ENCODE assay signal across 22 cellular contexts in the genomic region with DNA sequence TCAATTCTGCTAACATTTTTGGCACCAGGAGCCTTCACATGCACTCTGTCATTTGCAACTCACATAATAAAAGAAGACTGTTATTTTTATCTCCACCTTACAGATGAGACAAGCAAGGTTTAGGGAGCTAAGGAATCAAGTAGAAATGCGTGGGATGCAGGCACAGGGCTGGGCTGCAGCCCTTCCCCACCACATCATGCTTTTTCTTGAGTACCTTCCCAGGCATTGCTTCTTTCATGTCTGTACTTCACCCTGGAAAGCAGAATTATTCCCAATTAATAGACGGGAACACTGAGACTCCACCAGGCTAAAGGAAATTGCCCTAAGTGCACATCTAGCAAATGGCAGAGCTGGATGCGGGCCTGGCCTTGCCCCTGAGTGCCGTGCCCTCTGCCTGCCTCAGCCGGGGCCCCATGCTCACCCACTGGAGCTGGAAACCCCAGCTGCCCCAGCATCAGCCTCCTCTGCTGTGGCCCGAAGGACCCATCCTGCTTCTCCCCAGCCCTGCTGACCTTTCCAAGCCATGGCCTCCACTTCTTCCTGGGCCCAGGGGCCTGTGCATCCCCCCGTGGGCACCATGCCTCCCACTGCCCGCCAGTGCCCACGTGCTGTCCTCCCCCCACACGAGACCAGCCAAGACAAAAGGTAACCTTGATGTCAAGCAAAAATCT.
DNase-seq lines count a peak whose midpoint lies in the region; ATAC-seq and TF ChIP-seq lines count a peak whose summit lies in the region.
"Had no signal": no experiment of that assay in that cellular context is flagged by ENCODE, and none has a peak within 500 bp of the region (broad histone marks: within the 10 kb centered on the region; RNA-seq: fewer than 3 reads in every experiment).

No MANE protein-coding gene starts in this region.

- POLR2A ChIA-PET in SK-N-SH (lab: Yijun Ruan, JAX), result no interaction called here

- no peaks in the 10 kb centered on the region for H3K36me3 ChIP-seq in SK-N-SH (replicated peaks in 1 of 2; ENCODE audit: control insufficient read depth in 1 of 2, insufficient read depth in 2 of 2, low read length in 1 of 2)
- no peaks in the 10 kb centered on the region for H3K36me3 ChIP-seq in NT2/D1 (ENCODE audit: insufficient read depth, insufficient read length, low read length)

- H3K27ac Mint-ChIP-seq in glutamatergic neuron (ENCODE audit: unreplicated experiment), result peak overlapping the region; percentile 23
- H3K27ac Mint-ChIP-seq: activated CD4-positive, alpha-beta T cell treated with anti-CD3 and anti-CD28 coated beads, Interleukin-2, amount 10 ng/mL, durations not matched to agents 7 days and 5 days; B cell had no signal

- peaks cover 0 to 6% of the 10 kb centered on the region in 2 experiments; a peak in 1 of 4 replicates for H3K4me1 ChIP-seq in SK-N-SH (ENCODE audit: control insufficient read depth in 1 of 2, insufficient read depth in 2 of 2, low read depth in 1 of 2, low read length in 1 of 2)
- peaks cover 10% of the 10 kb centered on the region for H3K4me1 ChIP-seq in NT2/D1 (ENCODE audit: insufficient read depth, insufficient read length)

- H3K9ac ChIP-seq in SK-N-SH (no peak overlapping the region), NT2/D1 (ENCODE audit: insufficient read length, low read depth) (peak overlapping the region; percentile 50)
- H3K9ac ChIP-seq: parathyroid adenoma had no signal

- H3K4me3 Mint-ChIP-seq in glutamatergic neuron (ENCODE audit: unreplicated experiment), result no peak overlapping the region
- H3K4me3 Mint-ChIP-seq: activated CD4-positive, alpha-beta T cell treated with anti-CD3 and anti-CD28 coated beads, Interleukin-2, amount 10 ng/mL, durations not matched to agents 7 days and 5 days; B cell had no signal

- DNase-seq in SK-N-SH (no peak), NT2/D1 (ENCODE audit: low read depth, low spot score) (no peak), glutamatergic neuron (no peak), putamen (ENCODE audit: low spot score) (peak; percentile 34), NCI-H1436 treated with DMSO at 0.1 percent for 48 hours (lab: John Stamatoyannopoulos, UW) (no peak), NCI-H2171 treated with DMSO at 0.1 percent for 48 hours (lab: John Stamatoyannopoulos, UW) (no peak), NCI-H526 (lab: John Stamatoyannopoulos, UW) (no peak)
- DNase-seq: activated CD4-positive, alpha-beta T cell treated with anti-CD3 and anti-CD28 coated beads, Interleukin-2, amount 10 ng/mL, durations not matched to agents 7 days and 5 days; activated gamma-delta T cell; cortex of kidney; NCI-H1048; NCI-H2081; NCI-H510A; NK-92 treated with Interleukin-12 subunit alpha and Interleukin-12 subunit beta, amount 100 ng/mL, for 24 hours; stimulated activated CD4-positive, alpha-beta T cell treated with anti-CD3 and anti-CD28 coated beads, Interleukin-2, amount 100 ng/mL, for 48 hours; stimulated activated naive CD4-positive, alpha-beta T cell; T-helper 2 cell had no signal

- no peak overlapping the region for H3K4me3 ChIP-seq in SK-N-SH (ENCODE audit: low read depth in 2 of 2, low read length in 1 of 2)
- H3K4me3 ChIP-seq in NT2/D1 (ENCODE audit: insufficient read length, low read depth), result no peak overlapping the region
- H3K4me3 ChIP-seq: skin epidermis had no signal

- H3K27me3 ChIP-seq in SK-N-SH (ENCODE audit: insufficient read depth), result no peaks in the 10 kb centered on the region
- H3K27me3 ChIP-seq in NT2/D1 (ENCODE audit: insufficient read depth, insufficient read length), result no peaks in the 10 kb centered on the region

- TF ChIP-seq CTCF in SK-N-SH (IDR thresholded peaks at IDR 0.05) (no peak), glutamatergic neuron (IDR thresholded peaks at IDR 0.05; ENCODE audit: partially characterized antibody, unreplicated experiment) (no peak)

- ATAC-seq in SK-N-SH treated with all-trans-retinoic acid at 6 μM for 48 hours, result no peak

- H3K4me2 ChIP-seq in SK-N-SH, result no peak overlapping the region

- TF ChIP-seq RAD21 in SK-N-SH (IDR thresholded peaks at IDR 0.05; ENCODE audit: low read length), result no peak

- H3K4me1 Mint-ChIP-seq in glutamatergic neuron (ENCODE audit: low read depth, unreplicated experiment), result peaks cover 41% of the 10 kb centered on the region

- 95% methylated on average over 6 of the region's 10 CpGs for WGBS in SK-N-SH (ENCODE audit: low lambda C conversion rate)

- no peaks in the 10 kb centered on the region for H3K9me2 ChIP-seq in SK-N-SH

- H4K20me1 ChIP-seq in SK-N-SH (ENCODE audit: insufficient read depth), result no peaks in the 10 kb centered on the region

- no peak for TF ChIP-seq EP300 in SK-N-SH (IDR thresholded peaks at IDR 0.05; ENCODE audit: borderline replicate concordance in 1 of 2, low read depth in 1 of 2, low read length in 1 of 2)

- H3K27ac ChIP-seq in SK-N-SH (ENCODE audit: low read depth in 2 of 2, low read length in 1 of 2), result no peak overlapping the region
- H3K27ac ChIP-seq: 22Rv1, parathyroid adenoma had no signal

- peak overlapping the region; percentile 42; the same call in 1 of the 2 replicates for H2AFZ ChIP-seq in SK-N-SH (ENCODE audit: low read depth)
- H2AFZ ChIP-seq: parathyroid adenoma had no signal

- CTCF ChIA-PET in SK-N-SH (lab: Yijun Ruan, JAX), result interaction anchor here (1.5 kb wide), 1 partner anchor 86 kb away, joined by 4 read pairs; no protein-coding TSS in a partner anchor

- H3K9me3 ChIP-seq in SK-N-SH (no peaks in the 10 kb centered on the region), NT2/D1 (ENCODE audit: insufficient read depth, low read length) (no peaks in the 10 kb centered on the region)

- H3K9me3 Mint-ChIP-seq in glutamatergic neuron (ENCODE audit: unreplicated experiment), result peaks cover 9% of the 10 kb centered on the region
- H3K9me3 Mint-ChIP-seq: activated CD4-positive, alpha-beta T cell treated with anti-CD3 and anti-CD28 coated beads, Interleukin-2, amount 10 ng/mL, durations not matched to agents 7 days and 5 days had no signal

- no peaks in the 10 kb centered on the region for H3K36me3 Mint-ChIP-seq in glutamatergic neuron (ENCODE audit: unreplicated experiment)

- no peaks in the 10 kb centered on the region for H3K79me2 ChIP-seq in SK-N-SH (ENCODE audit: insufficient read depth)
- H3K79me2 ChIP-seq: parathyroid adenoma had no signal

- H3K27me3 Mint-ChIP-seq in glutamatergic neuron (ENCODE audit: unreplicated experiment), result peaks cover 5% of the 10 kb centered on the region
- H3K27me3 Mint-ChIP-seq: activated CD4-positive, alpha-beta T cell treated with anti-CD3 and anti-CD28 coated beads, Interleukin-2, amount 10 ng/mL, durations not matched to agents 7 days and 5 days; B cell had no signal

- H3F3A ChIP-seq in SK-N-SH (replicated peaks; ENCODE audit: insufficient read depth), result no peaks in the 10 kb centered on the region

TF ChIP-seq in SK-N-SH, 30 proteins besides CTCF, POLR2A, EP300 and RAD21:
- no peak for TF ChIP-seq IRF3 (IDR thresholded peaks at IDR 0.05; ENCODE audit: low read depth, low read length)
- TF ChIP-seq TAF1 (IDR thresholded peaks at IDR 0.05; ENCODE audit: borderline replicate concordance, low read depth, low read length), result no peak
- TF ChIP-seq GABPA (IDR thresholded peaks at IDR 0.05; ENCODE audit: low read depth), result no peak
- no peak for TF ChIP-seq RCOR1 (IDR thresholded peaks at IDR 0.05; ENCODE audit: low read length)
- no peak for TF ChIP-seq RFX5 (IDR thresholded peaks at IDR 0.05; ENCODE audit: low read length)
- no peak for TF ChIP-seq TEAD4 (IDR thresholded peaks at IDR 0.05; ENCODE audit: borderline replicate concordance, insufficient read depth)
- TF ChIP-seq CHD2 (IDR thresholded peaks at IDR 0.05; ENCODE audit: low read length, partially characterized antibody), result no peak
- no peak for TF ChIP-seq FOXJ3 (CRISPR knock-in tag; IDR thresholded peaks at IDR 0.05)
- no peak for TF ChIP-seq POLR2AphosphoS5 (IDR thresholded peaks at IDR 0.05; ENCODE audit: low read depth, low read length)
- no peak for TF ChIP-seq SMC3 (IDR thresholded peaks at IDR 0.05; ENCODE audit: low read depth, low read length)

TF ChIP-seq in SK-N-SH treated with all-trans-retinoic acid at 6 μM for 48 hours, 23 proteins besides CTCF, POLR2A, EP300 and RAD21 (continues in another document):
- TF ChIP-seq ESRRG (CRISPR knock-in tag; IDR thresholded peaks at IDR 0.05) (no peak), GLIS3 (CRISPR knock-in tag; IDR thresholded peaks at IDR 0.05) (no peak), TSHZ2 (CRISPR knock-in tag; IDR thresholded peaks at IDR 0.05) (no peak), ZNF8 (CRISPR knock-in tag; IDR thresholded peaks at IDR 0.05) (no peak), OSR1 (CRISPR knock-in tag; IDR thresholded peaks at IDR 0.05) (no peak)
- TF ChIP-seq, protein P1, sequence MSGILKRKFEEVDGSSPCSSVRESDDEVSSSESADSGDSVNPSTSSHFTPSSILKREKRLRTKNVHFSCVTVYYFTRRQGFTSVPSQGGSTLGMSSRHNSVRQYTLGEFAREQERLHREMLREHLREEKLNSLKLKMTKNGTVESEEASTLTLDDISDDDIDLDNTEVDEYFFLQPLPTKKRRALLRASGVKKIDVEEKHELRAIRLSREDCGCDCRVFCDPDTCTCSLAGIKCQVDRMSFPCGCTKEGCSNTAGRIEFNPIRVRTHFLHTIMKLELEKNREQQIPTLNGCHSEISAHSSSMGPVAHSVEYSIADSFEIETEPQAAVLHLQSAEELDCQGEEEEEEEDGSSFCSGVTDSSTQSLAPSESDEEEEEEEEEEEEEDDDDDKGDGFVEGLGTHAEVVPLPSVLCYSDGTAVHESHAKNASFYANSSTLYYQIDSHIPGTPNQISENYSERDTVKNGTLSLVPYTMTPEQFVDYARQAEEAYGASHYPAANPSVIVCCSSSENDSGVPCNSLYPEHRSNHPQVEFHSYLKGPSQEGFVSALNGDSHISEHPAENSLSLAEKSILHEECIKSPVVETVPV (CRISPR knock-in tag; IDR thresholded peaks at IDR 0.05), result no peak
